ENCODE assay signal across 19 cellular contexts in genomic region chr1:57017201-57017600, GRCh38. TPM values are rescaled to one million over a fixed set of nuclear protein-coding genes. Genes with fewer than 3 reads are reported as not detected.
DNase-seq lines count a peak whose midpoint lies in the region; ATAC-seq and TF ChIP-seq lines count a peak whose summit lies in the region.
"Had no signal": no experiment of that assay in that cellular context is flagged by ENCODE, and none has a peak within 500 bp of the region (broad histone marks: within the 10 kb centered on the region; RNA-seq: fewer than 3 reads in every experiment).

No MANE protein-coding gene starts in this region.

- H3K27me3 Mint-ChIP-seq in glutamatergic neuron (ENCODE audit: unreplicated experiment) = peaks cover 9% of the 10 kb centered on the region
- H3K27me3 Mint-ChIP-seq: activated CD4-positive, alpha-beta T cell treated with anti-CD3 and anti-CD28 coated beads, Interleukin-2, amount 10 ng/mL, durations not matched to agents 7 days and 5 days; CD8-positive, alpha-beta memory T cell had no signal

- POLR2A ChIA-PET in PC-3 (lab: Charles Lee; ENCODE audit: unreplicated experiment) = no interaction called here

- H3K36me3 ChIP-seq in PC-3 (ENCODE audit: low read depth, low read length) = no peaks in the 10 kb centered on the region

- TF ChIP-seq CTCF in PC-3 (conservative IDR thresholded peaks at IDR 0.05; ENCODE audit: low read depth, low read length) (no peak), glutamatergic neuron (IDR thresholded peaks at IDR 0.05; ENCODE audit: partially characterized antibody, unreplicated experiment) (no peak)

- H3K4me3 ChIP-seq in PC-3 (ENCODE audit: low read length) = no peak overlapping the region
- H3K4me3 ChIP-seq: A549 had no signal

- H3K9me3 Mint-ChIP-seq in glutamatergic neuron (ENCODE audit: unreplicated experiment) = peaks cover 5% of the 10 kb centered on the region
- H3K9me3 Mint-ChIP-seq: activated CD4-positive, alpha-beta T cell treated with anti-CD3 and anti-CD28 coated beads, Interleukin-2, amount 10 ng/mL, durations not matched to agents 7 days and 5 days; CD8-positive, alpha-beta memory T cell had no signal

- H3K9me2 ChIP-seq in PC-3 (replicated peaks; ENCODE audit: low read length) = no peaks in the 10 kb centered on the region

- no peaks in the 10 kb centered on the region for H3K36me3 Mint-ChIP-seq in glutamatergic neuron (ENCODE audit: unreplicated experiment)

- DNase-seq in NCI-H345 (lab: John Stamatoyannopoulos, UW) (peak; percentile 46), NCI-H345 treated with DMSO at 0.1 percent for 48 hours (lab: John Stamatoyannopoulos, UW; ENCODE audit: unreplicated experiment) (no peak), PC-3 (peak; percentile 8), glutamatergic neuron (no peak), cerebellum (ENCODE audit: low spot score) (no peak), hepatic stellate cell (ENCODE audit: low spot score) (no peak), left colon (no peak)
- DNase-seq: activated CD4-positive, alpha-beta T cell treated with anti-CD3 and anti-CD28 coated beads, Interleukin-2, amount 10 ng/mL, durations not matched to agents 7 days and 5 days; activated CD8-positive, alpha-beta memory T cell treated with anti-CD3 and anti-CD28 coated beads, Interleukin-2, amount 50 U/mL, for 48 hours; CD8-positive, alpha-beta memory T cell; foreskin keratinocyte; midbrain; NCI-H226; NK-92 treated with Interleukin-12 subunit alpha and Interleukin-12 subunit beta, amount 100 ng/mL, for 24 hours; retina had no signal

- ATAC-seq in PC-3 (no peak), GM21717 (IDR thresholded peaks at IDR 0.05; ENCODE audit: unreplicated experiment) (no peak), left colon (no peak)
- ATAC-seq: A549, foreskin keratinocyte had no signal

- H3K4me1 Mint-ChIP-seq in glutamatergic neuron (ENCODE audit: low read depth, unreplicated experiment) = peaks cover 20% of the 10 kb centered on the region
- H3K4me1 Mint-ChIP-seq: activated CD4-positive, alpha-beta T cell treated with anti-CD3 and anti-CD28 coated beads, Interleukin-2, amount 10 ng/mL, durations not matched to agents 7 days and 5 days; CD8-positive, alpha-beta memory T cell had no signal

- no peak overlapping the region for H3K4me2 ChIP-seq in PC-3 (ENCODE audit: low read length)
- H3K4me2 ChIP-seq: A549 had no signal

- no peak overlapping the region for H2AFZ ChIP-seq in PC-3 (ENCODE audit: low read length)

- H3K9ac ChIP-seq in PC-3 (ENCODE audit: low read length) = no peak overlapping the region

- H3K9me3 ChIP-seq in PC-3 (ENCODE audit: low read length) = no peaks in the 10 kb centered on the region
- H3K9me3 ChIP-seq: A549 had no signal

- H3F3A ChIP-seq in PC-3 (ENCODE audit: low read length, unreplicated experiment) = no peaks in the 10 kb centered on the region

- CTCF ChIA-PET in PC-3 (lab: Charles Lee) = no interaction called here

- H3K27ac ChIP-seq in PC-3 (ENCODE audit: low read length) = no peak overlapping the region
- H3K27ac ChIP-seq: A549, foreskin keratinocyte, RWPE1 had no signal

- intact Hi-C loops in PC-3 (cut with micrococcal nuclease) (no loop called here), left colon (cut with DNase I, micrococcal nuclease) (no loop called here)

- peak overlapping the region; percentile 75 for H3K27ac Mint-ChIP-seq in glutamatergic neuron (ENCODE audit: unreplicated experiment)
- H3K27ac Mint-ChIP-seq: activated CD4-positive, alpha-beta T cell treated with anti-CD3 and anti-CD28 coated beads, Interleukin-2, amount 10 ng/mL, durations not matched to agents 7 days and 5 days; CD8-positive, alpha-beta memory T cell had no signal

- H3K27me3 ChIP-seq in PC-3 (ENCODE audit: low read length) = 0 out of 2 replicates have a peak, but pooled peaks cover 8% of the 10 kb centered on the region
- H3K27me3 ChIP-seq: foreskin keratinocyte had no signal

- no peaks in the 10 kb centered on the region for H4K20me1 ChIP-seq in PC-3 (ENCODE audit: low read length)

- BruUV-seq in PC-3 (replicated peaks; lab: Mats Ljungman, UMichigan) = no TSS peak

- no peaks in the 10 kb centered on the region for H3K79me2 ChIP-seq in PC-3 (ENCODE audit: low read length)

- no peak overlapping the region for H3K4me3 Mint-ChIP-seq in glutamatergic neuron (ENCODE audit: unreplicated experiment)
- H3K4me3 Mint-ChIP-seq: activated CD4-positive, alpha-beta T cell treated with anti-CD3 and anti-CD28 coated beads, Interleukin-2, amount 10 ng/mL, durations not matched to agents 7 days and 5 days; CD8-positive, alpha-beta memory T cell had no signal

- H3K4me1 ChIP-seq in PC-3 (ENCODE audit: insufficient read depth, low read length) = no peaks in the 10 kb centered on the region
- H3K4me1 ChIP-seq: A549, foreskin keratinocyte had no signal

RNA-seq across cellular contexts. Expression of gene C8B, which starts 51.4 kb away (rescaled TPM):
- total RNA-seq in PC-3 (2014; rRNA removed) (not detected in 2 replicates), glutamatergic neuron (ENCODE audit: unreplicated experiment) (not detected), cerebellum (not detected), left colon (not detected)
- total RNA-seq: activated CD4-positive, alpha-beta T cell treated with anti-CD3 and anti-CD28 coated beads, Interleukin-2, amount 10 ng/mL, durations not matched to agents 7 days and 5 days; CD8-positive, alpha-beta memory T cell; foreskin keratinocyte; LHCN-M2 had no signal

Comparison
In these comparisons a context has a peak if more than half of its experiments do, and no peak if none do; other contexts are left out.
1. DNase-seq: peak in NCI-H345 (single experiment) and PC-3 (single experiment); none in NCI-H345 treated with DMSO at 0.1 percent for 48 hours (single experiment), glutamatergic neuron (single experiment), cerebellum (single experiment), hepatic stellate cell (single experiment) and left colon (0 of 2).